Comparison of ENCODE assay signal across 1 cellular context in the genomic region with DNA sequence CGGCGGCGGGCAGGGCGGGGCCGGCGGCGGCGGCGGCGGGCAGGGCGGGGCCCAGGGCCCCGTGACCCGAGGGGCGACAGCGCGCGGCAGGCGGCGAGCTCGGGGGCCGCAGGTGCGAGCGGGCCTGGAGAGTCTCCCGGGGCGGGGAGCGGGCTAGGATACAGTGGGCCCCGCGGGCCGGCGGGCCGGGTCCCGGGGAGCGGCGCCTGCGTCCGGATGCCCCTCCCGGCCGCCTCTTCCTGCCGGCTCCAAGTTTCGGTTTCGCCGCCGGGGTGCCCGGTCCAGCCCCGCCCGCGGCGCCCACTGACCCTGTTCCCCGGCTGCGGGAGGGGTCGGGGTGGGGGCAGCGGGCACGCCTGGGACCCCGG.
TF ChIP-seq lines count a peak whose summit lies in the region.

A gene (plus strand): TSS at position 62 of the 368 bp plus-strand sequence. CDS start 2,830 bp downstream, outside the sequence.

TF ChIP-seq in K562, 482 proteins besides CTCF, POLR2A, EP300 and RAD21 (continued from another document and continues in another):
- TF ChIP-seq, protein P1, sequence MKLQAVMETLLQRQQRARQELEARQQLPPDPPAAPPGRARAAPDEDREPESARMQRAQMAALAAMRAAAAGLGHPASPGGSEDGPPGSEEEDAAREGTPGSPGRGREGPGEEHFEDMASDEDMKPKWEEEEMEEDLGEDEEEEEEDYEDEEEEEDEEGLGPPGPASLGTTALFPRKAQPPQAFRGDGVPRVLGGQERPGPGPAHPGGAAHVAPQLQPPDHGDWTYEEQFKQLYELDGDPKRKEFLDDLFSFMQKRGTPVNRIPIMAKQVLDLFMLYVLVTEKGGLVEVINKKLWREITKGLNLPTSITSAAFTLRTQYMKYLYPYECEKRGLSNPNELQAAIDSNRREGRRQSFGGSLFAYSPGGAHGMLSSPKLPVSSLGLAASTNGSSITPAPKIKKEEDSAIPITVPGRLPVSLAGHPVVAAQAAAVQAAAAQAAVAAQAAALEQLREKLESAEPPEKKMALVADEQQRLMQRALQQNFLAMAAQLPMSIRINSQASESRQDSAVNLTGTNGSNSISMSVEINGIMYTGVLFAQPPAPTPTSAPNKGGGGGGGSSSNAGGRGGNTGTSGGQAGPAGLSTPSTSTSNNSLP (IDR thresholded peaks at IDR 0.05; ENCODE audit: borderline replicate concordance, low read depth, low read length) = no peak
- peak in 1 of 2 experiments; percentile 78; a peak in 2 of 4 replicates for TF ChIP-seq MAZ (CRISPR knock-in tag; conservative IDR thresholded peaks at IDR 0.05 in 1 of 2, IDR thresholded peaks at IDR 0.05 in 1 of 2)
- TF ChIP-seq, protein P2, sequence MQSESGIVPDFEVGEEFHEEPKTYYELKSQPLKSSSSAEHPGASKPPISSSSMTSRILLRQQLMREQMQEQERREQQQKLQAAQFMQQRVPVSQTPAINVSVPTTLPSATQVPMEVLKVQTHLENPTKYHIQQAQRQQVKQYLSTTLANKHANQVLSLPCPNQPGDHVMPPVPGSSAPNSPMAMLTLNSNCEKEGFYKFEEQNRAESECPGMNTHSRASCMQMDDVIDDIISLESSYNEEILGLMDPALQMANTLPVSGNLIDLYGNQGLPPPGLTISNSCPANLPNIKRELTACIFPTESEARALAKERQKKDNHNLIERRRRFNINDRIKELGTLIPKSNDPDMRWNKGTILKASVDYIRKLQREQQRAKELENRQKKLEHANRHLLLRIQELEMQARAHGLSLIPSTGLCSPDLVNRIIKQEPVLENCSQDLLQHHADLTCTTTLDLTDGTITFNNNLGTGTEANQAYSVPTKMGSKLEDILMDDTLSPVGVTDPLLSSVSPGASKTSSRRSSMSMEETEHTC (IDR thresholded peaks at IDR 0.05) = 0 out of 2 replicates have a peak, but pooled peaks have one; percentile 26
- no peak for TF ChIP-seq ZNF507 (tag; conservative IDR thresholded peaks at IDR 0.05)
- TF ChIP-seq, protein P3, sequence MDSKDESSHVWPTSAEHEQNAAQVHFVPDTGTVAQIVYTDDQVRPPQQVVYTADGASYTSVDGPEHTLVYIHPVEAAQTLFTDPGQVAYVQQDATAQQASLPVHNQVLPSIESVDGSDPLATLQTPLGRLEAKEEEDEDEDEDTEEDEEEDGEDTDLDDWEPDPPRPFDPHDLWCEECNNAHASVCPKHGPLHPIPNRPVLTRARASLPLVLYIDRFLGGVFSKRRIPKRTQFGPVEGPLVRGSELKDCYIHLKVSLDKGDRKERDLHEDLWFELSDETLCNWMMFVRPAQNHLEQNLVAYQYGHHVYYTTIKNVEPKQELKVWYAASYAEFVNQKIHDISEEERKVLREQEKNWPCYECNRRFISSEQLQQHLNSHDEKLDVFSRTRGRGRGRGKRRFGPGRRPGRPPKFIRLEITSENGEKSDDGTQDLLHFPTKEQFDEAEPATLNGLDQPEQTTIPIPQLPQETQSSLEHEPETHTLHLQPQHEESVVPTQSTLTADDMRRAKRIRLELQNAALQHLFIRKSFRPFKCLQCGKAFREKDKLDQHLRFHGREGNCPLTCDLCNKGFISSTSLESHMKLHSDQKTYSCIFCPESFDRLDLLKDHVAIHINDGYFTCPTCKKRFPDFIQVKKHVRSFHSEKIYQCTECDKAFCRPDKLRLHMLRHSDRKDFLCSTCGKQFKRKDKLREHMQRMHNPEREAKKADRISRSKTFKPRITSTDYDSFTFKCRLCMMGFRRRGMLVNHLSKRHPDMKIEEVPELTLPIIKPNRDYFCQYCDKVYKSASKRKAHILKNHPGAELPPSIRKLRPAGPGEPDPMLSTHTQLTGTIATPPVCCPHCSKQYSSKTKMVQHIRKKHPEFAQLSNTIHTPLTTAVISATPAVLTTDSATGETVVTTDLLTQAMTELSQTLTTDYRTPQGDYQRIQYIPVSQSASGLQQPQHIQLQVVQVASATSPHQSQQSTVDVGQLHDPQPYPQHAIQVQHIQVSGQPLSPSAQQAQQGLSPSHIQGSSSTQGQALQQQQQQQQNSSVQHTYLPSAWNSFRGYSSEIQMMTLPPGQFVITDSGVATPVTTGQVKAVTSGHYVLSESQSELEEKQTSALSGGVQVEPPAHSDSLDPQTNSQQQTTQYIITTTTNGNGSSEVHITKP (IDR thresholded peaks at IDR 0.05; ENCODE audit: partially characterized antibody) = no peak
- peak; percentile 27 for TF ChIP-seq SAP30 (IDR thresholded peaks at IDR 0.05; ENCODE audit: borderline replicate concordance, insufficient read depth, low read depth, low read length, poor library complexity, severe bottlenecking)
- TF ChIP-seq CXXC5 (CRISPR knock-in tag; IDR thresholded peaks at IDR 0.05) = peak; percentile 35
- TF ChIP-seq ZNF121 (CRISPR knock-in tag; conservative IDR thresholded peaks at IDR 0.05) = no peak
- TF ChIP-seq NRF1 (conservative IDR thresholded peaks at IDR 0.05 in 1 of 2, IDR thresholded peaks at IDR 0.05 in 1 of 2) = peak in 1 of 2 experiments; percentile 20; a peak in 2 of 4 replicates
- peak; percentile 29; the same call in 1 of the 2 replicates for TF ChIP-seq SIN3B (IDR thresholded peaks at IDR 0.05; ENCODE audit: low read depth)
- TF ChIP-seq SNRNP70 (optimal IDR thresholded peaks at IDR 0.05; ENCODE audit: low read depth, low read length) = no peak
- TF ChIP-seq PCBP1 (IDR thresholded peaks at IDR 0.05; ENCODE audit: low read depth, low read length, poor library complexity, severe bottlenecking) = peak; percentile 48
- peak; percentile 50; the same call in 1 of the 2 replicates for TF ChIP-seq RB1 (IDR thresholded peaks at IDR 0.05; ENCODE audit: low read depth)
- TF ChIP-seq, protein P4, sequence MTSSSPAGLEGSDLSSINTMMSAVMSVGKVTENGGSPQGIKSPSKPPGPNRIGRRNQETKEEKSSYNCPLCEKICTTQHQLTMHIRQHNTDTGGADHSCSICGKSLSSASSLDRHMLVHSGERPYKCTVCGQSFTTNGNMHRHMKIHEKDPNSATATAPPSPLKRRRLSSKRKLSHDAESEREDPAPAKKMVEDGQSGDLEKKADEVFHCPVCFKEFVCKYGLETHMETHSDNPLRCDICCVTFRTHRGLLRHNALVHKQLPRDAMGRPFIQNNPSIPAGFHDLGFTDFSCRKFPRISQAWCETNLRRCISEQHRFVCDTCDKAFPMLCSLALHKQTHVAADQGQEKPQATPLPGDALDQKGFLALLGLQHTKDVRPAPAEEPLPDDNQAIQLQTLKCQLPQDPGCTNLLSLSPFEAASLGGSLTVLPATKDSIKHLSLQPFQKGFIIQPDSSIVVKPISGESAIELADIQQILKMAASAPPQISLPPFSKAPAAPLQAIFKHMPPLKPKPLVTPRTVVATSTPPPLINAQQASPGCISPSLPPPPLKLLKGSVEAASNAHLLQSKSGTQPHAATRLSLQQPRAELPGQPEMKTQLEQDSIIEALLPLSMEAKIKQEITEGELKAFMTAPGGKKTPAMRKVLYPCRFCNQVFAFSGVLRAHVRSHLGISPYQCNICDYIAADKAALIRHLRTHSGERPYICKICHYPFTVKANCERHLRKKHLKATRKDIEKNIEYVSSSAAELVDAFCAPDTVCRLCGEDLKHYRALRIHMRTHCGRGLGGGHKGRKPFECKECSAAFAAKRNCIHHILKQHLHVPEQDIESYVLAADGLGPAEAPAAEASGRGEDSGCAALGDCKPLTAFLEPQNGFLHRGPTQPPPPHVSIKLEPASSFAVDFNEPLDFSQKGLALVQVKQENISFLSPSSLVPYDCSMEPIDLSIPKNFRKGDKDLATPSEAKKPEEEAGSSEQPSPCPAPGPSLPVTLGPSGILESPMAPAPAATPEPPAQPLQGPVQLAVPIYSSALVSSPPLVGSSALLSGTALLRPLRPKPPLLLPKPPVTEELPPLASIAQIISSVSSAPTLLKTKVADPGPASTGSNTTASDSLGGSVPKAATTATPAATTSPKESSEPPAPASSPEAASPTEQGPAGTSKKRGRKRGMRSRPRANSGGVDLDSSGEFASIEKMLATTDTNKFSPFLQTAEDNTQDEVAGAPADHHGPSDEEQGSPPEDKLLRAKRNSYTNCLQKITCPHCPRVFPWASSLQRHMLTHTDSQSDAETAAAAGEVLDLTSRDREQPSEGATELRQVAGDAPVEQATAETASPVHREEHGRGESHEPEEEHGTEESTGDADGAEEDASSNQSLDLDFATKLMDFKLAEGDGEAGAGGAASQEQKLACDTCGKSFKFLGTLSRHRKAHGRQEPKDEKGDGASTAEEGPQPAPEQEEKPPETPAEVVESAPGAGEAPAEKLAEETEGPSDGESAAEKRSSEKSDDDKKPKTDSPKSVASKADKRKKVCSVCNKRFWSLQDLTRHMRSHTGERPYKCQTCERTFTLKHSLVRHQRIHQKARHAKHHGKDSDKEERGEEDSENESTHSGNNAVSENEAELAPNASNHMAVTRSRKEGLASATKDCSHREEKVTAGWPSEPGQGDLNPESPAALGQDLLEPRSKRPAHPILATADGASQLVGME (CRISPR knock-in tag; IDR thresholded peaks at IDR 0.05) = 0 out of 2 replicates have a peak, but pooled peaks have one; percentile 50
- no peak for TF ChIP-seq ZNF695 (CRISPR knock-in tag; IDR thresholded peaks at IDR 0.05)
- TF ChIP-seq, protein P5, sequence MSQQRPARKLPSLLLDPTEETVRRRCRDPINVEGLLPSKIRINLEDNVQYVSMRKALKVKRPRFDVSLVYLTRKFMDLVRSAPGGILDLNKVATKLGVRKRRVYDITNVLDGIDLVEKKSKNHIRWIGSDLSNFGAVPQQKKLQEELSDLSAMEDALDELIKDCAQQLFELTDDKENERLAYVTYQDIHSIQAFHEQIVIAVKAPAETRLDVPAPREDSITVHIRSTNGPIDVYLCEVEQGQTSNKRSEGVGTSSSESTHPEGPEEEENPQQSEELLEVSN (IDR thresholded peaks at IDR 0.05; ENCODE audit: borderline replicate concordance in 1 of 2, extremely low read depth in 1 of 2, insufficient read depth in 1 of 2, insufficient read length in 1 of 2, low read depth in 1 of 2, low read length in 1 of 2, poor library complexity in 1 of 2, severe bottlenecking in 1 of 2) = peak in 1 of 2 experiments; percentile 63
- TF ChIP-seq SNIP1 (IDR thresholded peaks at IDR 0.05; ENCODE audit: low read depth) = no peak
- TF ChIP-seq SMARCA5 (IDR thresholded peaks at IDR 0.05) = no peak
- TF ChIP-seq, protein P6, sequence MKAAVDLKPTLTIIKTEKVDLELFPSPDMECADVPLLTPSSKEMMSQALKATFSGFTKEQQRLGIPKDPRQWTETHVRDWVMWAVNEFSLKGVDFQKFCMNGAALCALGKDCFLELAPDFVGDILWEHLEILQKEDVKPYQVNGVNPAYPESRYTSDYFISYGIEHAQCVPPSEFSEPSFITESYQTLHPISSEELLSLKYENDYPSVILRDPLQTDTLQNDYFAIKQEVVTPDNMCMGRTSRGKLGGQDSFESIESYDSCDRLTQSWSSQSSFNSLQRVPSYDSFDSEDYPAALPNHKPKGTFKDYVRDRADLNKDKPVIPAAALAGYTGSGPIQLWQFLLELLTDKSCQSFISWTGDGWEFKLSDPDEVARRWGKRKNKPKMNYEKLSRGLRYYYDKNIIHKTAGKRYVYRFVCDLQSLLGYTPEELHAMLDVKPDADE (conservative IDR thresholded peaks at IDR 0.05; ENCODE audit: control insufficient read depth, low read depth, low read length) = no peak
- TF ChIP-seq SPI1 (IDR thresholded peaks at IDR 0.05; ENCODE audit: borderline replicate concordance, low read depth, low read length) = no peak
- TF ChIP-seq CCNT2 (IDR thresholded peaks at IDR 0.05; ENCODE audit: borderline replicate concordance, extremely low read depth, insufficient read length, low read depth, low read length) = peak; percentile 50
- no peak for TF ChIP-seq ZNF583 (CRISPR knock-in tag; IDR thresholded peaks at IDR 0.05)
- TF ChIP-seq NONO (IDR thresholded peaks at IDR 0.05; ENCODE audit: low read depth in 2 of 2, low read length in 1 of 2) = peak in 1 of 2 experiments; percentile 76; a peak in 2 of 4 replicates
- TF ChIP-seq HNRNPL (IDR thresholded peaks at IDR 0.05; ENCODE audit: low read depth, low read length) = 0 out of 2 replicates have a peak, but pooled peaks have one; percentile 26
- TF ChIP-seq, protein P7, sequence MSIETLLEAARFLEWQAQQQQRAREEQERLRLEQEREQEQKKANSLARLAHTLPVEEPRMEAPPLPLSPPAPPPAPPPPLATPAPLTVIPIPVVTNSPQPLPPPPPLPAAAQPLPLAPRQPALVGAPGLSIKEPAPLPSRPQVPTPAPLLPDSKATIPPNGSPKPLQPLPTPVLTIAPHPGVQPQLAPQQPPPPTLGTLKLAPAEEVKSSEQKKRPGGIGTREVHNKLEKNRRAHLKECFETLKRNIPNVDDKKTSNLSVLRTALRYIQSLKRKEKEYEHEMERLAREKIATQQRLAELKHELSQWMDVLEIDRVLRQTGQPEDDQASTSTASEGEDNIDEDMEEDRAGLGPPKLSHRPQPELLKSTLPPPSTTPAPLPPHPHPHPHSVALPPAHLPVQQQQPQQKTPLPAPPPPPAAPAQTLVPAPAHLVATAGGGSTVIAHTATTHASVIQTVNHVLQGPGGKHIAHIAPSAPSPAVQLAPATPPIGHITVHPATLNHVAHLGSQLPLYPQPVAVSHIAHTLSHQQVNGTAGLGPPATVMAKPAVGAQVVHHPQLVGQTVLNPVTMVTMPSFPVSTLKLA (conservative IDR thresholded peaks at IDR 0.05) = no peak
- TF ChIP-seq, protein P8, sequence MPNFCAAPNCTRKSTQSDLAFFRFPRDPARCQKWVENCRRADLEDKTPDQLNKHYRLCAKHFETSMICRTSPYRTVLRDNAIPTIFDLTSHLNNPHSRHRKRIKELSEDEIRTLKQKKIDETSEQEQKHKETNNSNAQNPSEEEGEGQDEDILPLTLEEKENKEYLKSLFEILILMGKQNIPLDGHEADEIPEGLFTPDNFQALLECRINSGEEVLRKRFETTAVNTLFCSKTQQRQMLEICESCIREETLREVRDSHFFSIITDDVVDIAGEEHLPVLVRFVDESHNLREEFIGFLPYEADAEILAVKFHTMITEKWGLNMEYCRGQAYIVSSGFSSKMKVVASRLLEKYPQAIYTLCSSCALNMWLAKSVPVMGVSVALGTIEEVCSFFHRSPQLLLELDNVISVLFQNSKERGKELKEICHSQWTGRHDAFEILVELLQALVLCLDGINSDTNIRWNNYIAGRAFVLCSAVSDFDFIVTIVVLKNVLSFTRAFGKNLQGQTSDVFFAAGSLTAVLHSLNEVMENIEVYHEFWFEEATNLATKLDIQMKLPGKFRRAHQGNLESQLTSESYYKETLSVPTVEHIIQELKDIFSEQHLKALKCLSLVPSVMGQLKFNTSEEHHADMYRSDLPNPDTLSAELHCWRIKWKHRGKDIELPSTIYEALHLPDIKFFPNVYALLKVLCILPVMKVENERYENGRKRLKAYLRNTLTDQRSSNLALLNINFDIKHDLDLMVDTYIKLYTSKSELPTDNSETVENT (CRISPR knock-in tag; IDR thresholded peaks at IDR 0.05) = 0 out of 2 replicates have a peak, but pooled peaks have one; percentile 33
- TF ChIP-seq, protein P9, sequence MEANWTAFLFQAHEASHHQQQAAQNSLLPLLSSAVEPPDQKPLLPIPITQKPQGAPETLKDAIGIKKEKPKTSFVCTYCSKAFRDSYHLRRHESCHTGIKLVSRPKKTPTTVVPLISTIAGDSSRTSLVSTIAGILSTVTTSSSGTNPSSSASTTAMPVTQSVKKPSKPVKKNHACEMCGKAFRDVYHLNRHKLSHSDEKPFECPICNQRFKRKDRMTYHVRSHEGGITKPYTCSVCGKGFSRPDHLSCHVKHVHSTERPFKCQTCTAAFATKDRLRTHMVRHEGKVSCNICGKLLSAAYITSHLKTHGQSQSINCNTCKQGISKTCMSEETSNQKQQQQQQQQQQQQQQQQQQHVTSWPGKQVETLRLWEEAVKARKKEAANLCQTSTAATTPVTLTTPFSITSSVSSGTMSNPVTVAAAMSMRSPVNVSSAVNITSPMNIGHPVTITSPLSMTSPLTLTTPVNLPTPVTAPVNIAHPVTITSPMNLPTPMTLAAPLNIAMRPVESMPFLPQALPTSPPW (CRISPR knock-in tag; IDR thresholded peaks at IDR 0.05) = peak; percentile 67
